In the genomic region with DNA sequence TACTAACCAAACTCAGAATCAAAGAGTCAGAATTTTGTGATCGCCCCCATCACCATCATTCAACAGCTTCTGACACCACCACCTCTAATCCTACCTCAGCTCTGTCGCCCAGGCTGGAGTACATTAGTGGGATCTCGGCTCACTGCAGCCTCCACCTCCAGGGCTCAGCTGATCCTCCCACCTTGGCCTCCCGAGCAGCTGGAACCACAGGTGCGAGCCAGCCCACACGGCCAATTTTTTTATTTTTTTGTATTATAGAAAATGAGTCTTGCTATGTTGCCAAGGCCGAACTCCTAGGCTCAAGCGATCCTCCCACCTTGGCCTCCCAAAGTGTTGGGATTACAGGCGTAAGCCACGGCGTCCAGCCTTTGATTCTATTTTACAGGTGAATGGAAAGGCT, we compare ENCODE assay signal across 8 cellular contexts.
DNase-seq lines count a peak whose midpoint lies in the region; ATAC-seq and TF ChIP-seq lines count a peak whose summit lies in the region.

No MANE protein-coding gene starts in this region.

- H3K4me3 Mint-ChIP-seq in CD4-positive, alpha-beta memory T cell, result peak overlapping the region; percentile 11 to 61 (median 33)

- H3K9me3 Mint-ChIP-seq in CD4-positive, alpha-beta memory T cell, result peaks cover 0 to 2% (median 0%) of the 10 kb centered on the region in 8 donors

- H3K27me3 Mint-ChIP-seq in CD4-positive, alpha-beta memory T cell, result peaks cover 14 to 33% of the 10 kb centered on the region in 2 donors

- H3K27ac ChIP-seq in CD4-positive, alpha-beta memory T cell (ENCODE audit: low read depth, low read length), result no peak overlapping the region
- H3K27ac ChIP-seq in Peyer's patch (no peak overlapping the region), heart right ventricle (peak overlapping the region in 8 of 10 donors; percentile 50 to 76 (median 70)), rectal smooth muscle tissue (ENCODE audit: low read depth, low read length) (no peak overlapping the region)

- no peak overlapping the region for H3K4me3 ChIP-seq in CD4-positive, alpha-beta memory T cell (ENCODE audit: low read length in 2 of 2)
- H3K4me3 ChIP-seq in Peyer's patch (peak overlapping the region; percentile 18 to 48 (median 44)), heart right ventricle (peak overlapping the region in 9 of 10 donors; percentile 35 to 64 (median 61)), rectal smooth muscle tissue (ENCODE audit: low read length) (peak overlapping the region; percentile 60)

- POLR2A ChIA-PET in CD4-positive, alpha-beta memory T cell (lab: Charles Lee; ENCODE audit: partially characterized antibody), result no interaction called here

- H3K4me1 Mint-ChIP-seq in CD4-positive, alpha-beta memory T cell, result peaks cover 14 to 27% (median 14%) of the 10 kb centered on the region in 4 donors

- H3K9ac ChIP-seq in rectal smooth muscle tissue (ENCODE audit: low read length), result no peak overlapping the region

- peaks cover 21% of the 10 kb centered on the region for H3K4me1 ChIP-seq in CD4-positive, alpha-beta memory T cell (ENCODE audit: insufficient read depth, low read length)
- H3K4me1 ChIP-seq in Peyer's patch (peaks cover 0 to 6% (median 0%) of the 10 kb centered on the region in 4 donors), heart right ventricle (peaks cover 0 to 28% (median 0%) of the 10 kb centered on the region in 9 donors), rectal smooth muscle tissue (ENCODE audit: control insufficient read depth, insufficient read depth, low read length) (no peaks in the 10 kb centered on the region)

- no peaks in the 10 kb centered on the region for H3K27me3 ChIP-seq in CD4-positive, alpha-beta memory T cell (ENCODE audit: insufficient read depth, low read length)
- H3K27me3 ChIP-seq in Peyer's patch (no peaks in the 10 kb centered on the region), heart right ventricle (no peaks in the 10 kb centered on the region), rectal smooth muscle tissue (ENCODE audit: control insufficient read depth, insufficient read depth, low read length) (no peaks in the 10 kb centered on the region)

- TF ChIP-seq POLR2A in Peyer's patch (IDR thresholded peaks at IDR 0.05), result no peak

- 71 to 72% methylated on average over 11 of the region's 11 CpGs for WGBS in heart right ventricle, 2 donors

- TF ChIP-seq CTCF in Peyer's patch (IDR thresholded peaks at IDR 0.05) (no peak), heart right ventricle (IDR thresholded peaks at IDR 0.05) (no peak)

- no peak overlapping the region for H3K27ac Mint-ChIP-seq in CD4-positive, alpha-beta memory T cell

- peak in 1 of 8 donors; percentile 17 for ATAC-seq in heart right ventricle

- DNase-seq in CD4-positive, alpha-beta memory T cell, result no peak
- DNase-seq in Peyer's patch, result no peak
- no peak for DNase-seq in heart right ventricle
- DNase-seq in GOT3 (lab: John Stamatoyannopoulos, UW), result no peak
- DNase-seq in DMS153 treated with DMSO at 0.1 percent for 48 hours (lab: John Stamatoyannopoulos, UW; ENCODE audit: unreplicated experiment), result no peak
- DNase-seq in retina, result no peak
- DNase-seq in AG08395 (ENCODE audit: low spot score), result no peak

- CTCF ChIA-PET in CD4-positive, alpha-beta memory T cell (lab: Charles Lee; ENCODE audit: partially characterized antibody), result no interaction called here

- H3K36me3 ChIP-seq in CD4-positive, alpha-beta memory T cell (ENCODE audit: insufficient read depth, low read length), result no peaks in the 10 kb centered on the region
- H3K36me3 ChIP-seq in Peyer's patch (no peaks in the 10 kb centered on the region), heart right ventricle (no peaks in the 10 kb centered on the region), rectal smooth muscle tissue (ENCODE audit: control insufficient read depth, insufficient read depth, low read length) (no peaks in the 10 kb centered on the region)

- H3K9me3 ChIP-seq in CD4-positive, alpha-beta memory T cell (ENCODE audit: control insufficient read depth in 1 of 2, low read length in 2 of 2), result no peaks in the 10 kb centered on the region
- no peaks in the 10 kb centered on the region for H3K9me3 ChIP-seq in Peyer's patch
- H3K9me3 ChIP-seq in heart right ventricle, result no peaks in the 10 kb centered on the region

- H3K36me3 Mint-ChIP-seq in CD4-positive, alpha-beta memory T cell, result no peaks in the 10 kb centered on the region

- intact Hi-C loops in CD4-positive, alpha-beta memory T cell (cut with micrococcal nuclease), result no loop called here
- intact Hi-C loops in heart right ventricle (cut with DNase I), result loop anchor here in 3 of 10 donors (5.0 to 10.0 kb wide), 2 partner anchors 90 to 93 kb away; no protein-coding TSS in a partner anchor

Comparison
In these comparisons a context has a peak if more than half of its experiments do, and no peak if none do; other contexts are left out.
1. H3K27ac ChIP-seq: peak in heart right ventricle (8 of 10); none in CD4-positive, alpha-beta memory T cell (single experiment), Peyer's patch (0 of 4) and rectal smooth muscle tissue (single experiment).
2. H3K4me3 ChIP-seq: peak in Peyer's patch (4 of 4), heart right ventricle (9 of 10) and rectal smooth muscle tissue (single experiment); none in CD4-positive, alpha-beta memory T cell (0 of 2).